Comparison of ENCODE assay signal across 7 cellular contexts in the genomic region with DNA sequence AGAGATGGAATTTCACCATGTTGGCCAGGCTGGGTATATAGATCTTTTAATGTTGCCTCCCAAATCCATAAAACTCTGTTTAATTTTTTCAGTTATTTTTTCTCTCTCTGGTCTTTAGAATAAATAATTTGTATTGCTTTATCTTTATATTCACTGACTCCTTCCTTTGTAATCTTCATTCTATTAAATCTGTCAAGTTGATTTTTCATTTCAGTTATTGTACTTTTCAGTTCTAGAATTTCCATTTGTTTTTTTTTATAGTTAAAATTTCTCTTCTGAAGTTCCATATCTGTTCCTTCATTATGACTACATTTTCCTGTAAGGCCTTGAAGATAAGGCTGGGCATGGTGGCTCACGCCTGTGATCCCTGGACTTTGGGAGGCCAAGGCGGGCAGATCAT.
"Had no signal": no experiment of that assay in that cellular context is flagged by ENCODE, and none has a peak within 500 bp of the region (broad histone marks: within the 10 kb centered on the region; RNA-seq: fewer than 3 reads in every experiment).

No MANE protein-coding gene starts in this region.

- FAIRE-seq: HTR-8/SVneo had no signal

- H3K27me3 Mint-ChIP-seq: IgD-negative memory B cell had no signal

- H3K27ac Mint-ChIP-seq: IgD-negative memory B cell had no signal

- H3K36me3 ChIP-seq: HAP-1 had no signal

- H3K9ac ChIP-seq: GM23248 had no signal

- H3K4me1 ChIP-seq: HAP-1 had no signal

- H2AFZ ChIP-seq: GM23248 had no signal

- H3K4me3 Mint-ChIP-seq: IgD-negative memory B cell had no signal

- H3K4me1 Mint-ChIP-seq: IgD-negative memory B cell had no signal

- DNase-seq: GM23248, GOT3, H7 had no signal

- H3K4me3 ChIP-seq: GM23248, HAP-1 had no signal

- H3K36me3 Mint-ChIP-seq: IgD-negative memory B cell had no signal

- ATAC-seq: HCT116 had no signal

- H3K27ac ChIP-seq: GM23248 had no signal
